Comparison of ENCODE assay signal across 2 cellular contexts in the genomic region with DNA sequence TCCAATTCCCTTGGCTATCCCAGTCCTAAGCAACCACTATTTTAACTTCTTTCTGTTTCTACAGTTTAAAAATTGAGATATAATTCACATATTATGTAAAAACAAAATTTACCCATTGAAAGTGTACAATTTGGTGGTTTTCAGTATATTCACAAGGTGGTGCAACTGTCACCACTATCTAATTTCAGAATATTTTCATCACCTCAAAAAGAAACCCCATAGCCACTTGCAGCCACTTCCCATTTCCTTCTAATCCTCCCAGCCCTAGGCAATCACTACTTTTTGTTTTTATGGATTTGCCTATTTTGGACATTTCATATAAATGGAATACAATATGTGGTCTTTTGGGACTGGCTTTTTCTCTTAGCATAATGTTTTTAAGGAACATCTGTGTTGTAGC.
TF ChIP-seq lines count a peak whose summit lies in the region.

No MANE protein-coding gene starts in this region.

TF ChIP-seq in GM23338, 12 proteins besides CTCF, POLR2A, EP300 and RAD21 (continues in another document):
- TF ChIP-seq ZNF114 (CRISPR knock-in tag; IDR thresholded peaks at IDR 0.05), result no peak
- TF ChIP-seq, protein P1, sequence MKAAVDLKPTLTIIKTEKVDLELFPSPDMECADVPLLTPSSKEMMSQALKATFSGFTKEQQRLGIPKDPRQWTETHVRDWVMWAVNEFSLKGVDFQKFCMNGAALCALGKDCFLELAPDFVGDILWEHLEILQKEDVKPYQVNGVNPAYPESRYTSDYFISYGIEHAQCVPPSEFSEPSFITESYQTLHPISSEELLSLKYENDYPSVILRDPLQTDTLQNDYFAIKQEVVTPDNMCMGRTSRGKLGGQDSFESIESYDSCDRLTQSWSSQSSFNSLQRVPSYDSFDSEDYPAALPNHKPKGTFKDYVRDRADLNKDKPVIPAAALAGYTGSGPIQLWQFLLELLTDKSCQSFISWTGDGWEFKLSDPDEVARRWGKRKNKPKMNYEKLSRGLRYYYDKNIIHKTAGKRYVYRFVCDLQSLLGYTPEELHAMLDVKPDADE (IDR thresholded peaks at IDR 0.05), result no peak
- TF ChIP-seq STAT1 (IDR thresholded peaks at IDR 0.05; ENCODE audit: unreplicated experiment), result no peak
- no peak for TF ChIP-seq ZNF331 (CRISPR knock-in tag; IDR thresholded peaks at IDR 0.05; ENCODE audit: low read depth)
- no peak for TF ChIP-seq EZH2phosphoT487 (IDR thresholded peaks at IDR 0.05; ENCODE audit: unreplicated experiment)
- TF ChIP-seq, protein P2, sequence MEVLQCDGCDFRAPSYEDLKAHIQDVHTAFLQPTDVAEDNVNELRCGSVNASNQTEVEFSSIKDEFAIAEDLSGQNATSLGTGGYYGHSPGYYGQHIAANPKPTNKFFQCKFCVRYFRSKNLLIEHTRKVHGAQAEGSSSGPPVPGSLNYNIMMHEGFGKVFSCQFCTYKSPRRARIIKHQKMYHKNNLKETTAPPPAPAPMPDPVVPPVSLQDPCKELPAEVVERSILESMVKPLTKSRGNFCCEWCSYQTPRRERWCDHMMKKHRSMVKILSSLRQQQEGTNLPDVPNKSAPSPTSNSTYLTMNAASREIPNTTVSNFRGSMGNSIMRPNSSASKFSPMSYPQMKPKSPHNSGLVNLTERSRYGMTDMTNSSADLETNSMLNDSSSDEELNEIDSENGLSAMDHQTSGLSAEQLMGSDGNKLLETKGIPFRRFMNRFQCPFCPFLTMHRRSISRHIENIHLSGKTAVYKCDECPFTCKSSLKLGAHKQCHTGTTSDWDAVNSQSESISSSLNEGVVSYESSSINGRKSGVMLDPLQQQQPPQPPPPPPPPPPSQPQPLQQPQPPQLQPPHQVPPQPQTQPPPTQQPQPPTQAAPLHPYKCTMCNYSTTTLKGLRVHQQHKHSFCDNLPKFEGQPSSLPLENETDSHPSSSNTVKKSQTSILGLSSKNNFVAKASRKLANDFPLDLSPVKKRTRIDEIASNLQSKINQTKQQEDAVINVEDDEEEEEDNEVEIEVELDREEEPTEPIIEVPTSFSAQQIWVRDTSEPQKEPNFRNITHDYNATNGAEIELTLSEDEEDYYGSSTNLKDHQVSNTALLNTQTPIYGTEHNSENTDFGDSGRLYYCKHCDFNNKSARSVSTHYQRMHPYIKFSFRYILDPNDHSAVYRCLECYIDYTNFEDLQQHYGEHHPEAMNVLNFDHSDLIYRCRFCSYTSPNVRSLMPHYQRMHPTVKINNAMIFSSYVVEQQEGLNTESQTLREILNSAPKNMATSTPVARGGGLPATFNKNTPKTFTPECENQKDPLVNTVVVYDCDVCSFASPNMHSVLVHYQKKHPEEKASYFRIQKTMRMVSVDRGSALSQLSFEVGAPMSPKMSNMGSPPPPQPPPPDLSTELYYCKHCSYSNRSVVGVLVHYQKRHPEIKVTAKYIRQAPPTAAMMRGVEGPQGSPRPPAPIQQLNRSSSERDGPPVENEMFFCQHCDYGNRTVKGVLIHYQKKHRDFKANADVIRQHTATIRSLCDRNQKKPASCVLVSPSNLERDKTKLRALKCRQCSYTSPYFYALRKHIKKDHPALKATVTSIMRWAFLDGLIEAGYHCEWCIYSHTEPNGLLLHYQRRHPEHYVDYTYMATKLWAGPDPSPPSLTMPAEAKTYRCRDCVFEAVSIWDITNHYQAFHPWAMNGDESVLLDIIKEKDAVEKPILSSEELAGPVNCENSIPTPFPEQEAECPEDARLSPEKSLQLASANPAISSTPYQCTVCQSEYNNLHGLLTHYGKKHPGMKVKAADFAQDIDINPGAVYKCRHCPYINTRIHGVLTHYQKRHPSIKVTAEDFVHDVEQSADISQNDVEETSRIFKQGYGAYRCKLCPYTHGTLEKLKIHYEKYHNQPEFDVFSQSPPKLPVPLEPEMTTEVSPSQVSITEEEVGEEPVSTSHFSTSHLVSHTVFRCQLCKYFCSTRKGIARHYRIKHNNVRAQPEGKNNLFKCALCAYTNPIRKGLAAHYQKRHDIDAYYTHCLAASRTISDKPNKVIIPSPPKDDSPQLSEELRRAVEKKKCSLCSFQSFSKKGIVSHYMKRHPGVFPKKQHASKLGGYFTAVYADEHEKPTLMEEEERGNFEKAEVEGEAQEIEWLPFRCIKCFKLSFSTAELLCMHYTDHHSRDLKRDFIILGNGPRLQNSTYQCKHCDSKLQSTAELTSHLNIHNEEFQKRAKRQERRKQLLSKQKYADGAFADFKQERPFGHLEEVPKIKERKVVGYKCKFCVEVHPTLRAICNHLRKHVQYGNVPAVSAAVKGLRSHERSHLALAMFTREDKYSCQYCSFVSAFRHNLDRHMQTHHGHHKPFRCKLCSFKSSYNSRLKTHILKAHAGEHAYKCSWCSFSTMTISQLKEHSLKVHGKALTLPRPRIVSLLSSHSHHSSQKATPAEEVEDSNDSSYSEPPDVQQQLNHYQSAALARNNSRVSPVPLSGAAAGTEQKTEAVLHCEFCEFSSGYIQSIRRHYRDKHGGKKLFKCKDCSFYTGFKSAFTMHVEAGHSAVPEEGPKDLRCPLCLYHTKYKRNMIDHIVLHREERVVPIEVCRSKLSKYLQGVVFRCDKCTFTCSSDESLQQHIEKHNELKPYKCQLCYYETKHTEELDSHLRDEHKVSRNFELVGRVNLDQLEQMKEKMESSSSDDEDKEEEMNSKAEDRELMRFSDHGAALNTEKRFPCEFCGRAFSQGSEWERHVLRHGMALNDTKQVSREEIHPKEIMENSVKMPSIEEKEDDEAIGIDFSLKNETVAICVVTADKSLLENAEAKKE (CRISPR knock-in tag; IDR thresholded peaks at IDR 0.05), result no peak
- no peak for TF ChIP-seq POLR2AphosphoS5 (IDR thresholded peaks at IDR 0.05; ENCODE audit: low read depth)
- TF ChIP-seq JUNB (IDR thresholded peaks at IDR 0.05; ENCODE audit: unreplicated experiment), result no peak
- TF ChIP-seq CREB1 (CRISPR knock-in tag; IDR thresholded peaks at IDR 0.05; ENCODE audit: low read depth), result no peak
- TF ChIP-seq EZH2 (IDR thresholded peaks at IDR 0.05; ENCODE audit: low read depth, unreplicated experiment), result no peak
- no peak for TF ChIP-seq NANOG (IDR thresholded peaks at IDR 0.05; ENCODE audit: borderline replicate concordance)

TF ChIP-seq in HCT116, 20 proteins besides CTCF, POLR2A, EP300 and RAD21:
- TF ChIP-seq POLR2AphosphoS5 (IDR thresholded peaks at IDR 0.05; ENCODE audit: low read depth, low read length) (no peak), ELF1 (IDR thresholded peaks at IDR 0.05; ENCODE audit: borderline replicate concordance, low read depth) (no peak), JUND (IDR thresholded peaks at IDR 0.05) (no peak), SRF (IDR thresholded peaks at IDR 0.05; ENCODE audit: low read depth) (no peak), TCF7L2 (IDR thresholded peaks at IDR 0.05; ENCODE audit: borderline replicate concordance, extremely low read depth, insufficient read depth, insufficient read length) (no peak), SP1 (IDR thresholded peaks at IDR 0.05; ENCODE audit: low read depth) (no peak), EGR1 (IDR thresholded peaks at IDR 0.05; ENCODE audit: low read depth) (no peak), CEBPB (IDR thresholded peaks at IDR 0.05; ENCODE audit: low read depth) (no peak), SIN3A (IDR thresholded peaks at IDR 0.05; ENCODE audit: low read depth) (no peak), CBX3 (IDR thresholded peaks at IDR 0.05; ENCODE audit: low read depth) (no peak)
- TF ChIP-seq, protein P3, sequence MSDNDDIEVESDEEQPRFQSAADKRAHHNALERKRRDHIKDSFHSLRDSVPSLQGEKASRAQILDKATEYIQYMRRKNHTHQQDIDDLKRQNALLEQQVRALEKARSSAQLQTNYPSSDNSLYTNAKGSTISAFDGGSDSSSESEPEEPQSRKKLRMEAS (IDR thresholded peaks at IDR 0.05), result no peak
- TF ChIP-seq, protein P4, sequence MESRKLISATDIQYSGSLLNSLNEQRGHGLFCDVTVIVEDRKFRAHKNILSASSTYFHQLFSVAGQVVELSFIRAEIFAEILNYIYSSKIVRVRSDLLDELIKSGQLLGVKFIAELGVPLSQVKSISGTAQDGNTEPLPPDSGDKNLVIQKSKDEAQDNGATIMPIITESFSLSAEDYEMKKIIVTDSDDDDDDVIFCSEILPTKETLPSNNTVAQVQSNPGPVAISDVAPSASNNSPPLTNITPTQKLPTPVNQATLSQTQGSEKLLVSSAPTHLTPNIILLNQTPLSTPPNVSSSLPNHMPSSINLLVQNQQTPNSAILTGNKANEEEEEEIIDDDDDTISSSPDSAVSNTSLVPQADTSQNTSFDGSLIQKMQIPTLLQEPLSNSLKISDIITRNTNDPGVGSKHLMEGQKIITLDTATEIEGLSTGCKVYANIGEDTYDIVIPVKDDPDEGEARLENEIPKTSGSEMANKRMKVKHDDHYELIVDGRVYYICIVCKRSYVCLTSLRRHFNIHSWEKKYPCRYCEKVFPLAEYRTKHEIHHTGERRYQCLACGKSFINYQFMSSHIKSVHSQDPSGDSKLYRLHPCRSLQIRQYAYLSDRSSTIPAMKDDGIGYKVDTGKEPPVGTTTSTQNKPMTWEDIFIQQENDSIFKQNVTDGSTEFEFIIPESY (IDR thresholded peaks at IDR 0.05; ENCODE audit: extremely low read depth, insufficient replicate concordance, low read length), result no peak
